Comparison of ENCODE assay signal across 20 cellular contexts in genomic region chr19:49141352-49141751, GRCh38. TPM values are rescaled to one million over a fixed set of nuclear protein-coding genes. Genes with fewer than 3 reads are reported as not detected.
DNase-seq lines count a peak whose midpoint lies in the region; ATAC-seq, FAIRE-seq and TF ChIP-seq lines count a peak whose summit lies in the region.
"Had no signal": no experiment of that assay in that cellular context is flagged by ENCODE, and none has a peak within 500 bp of the region (broad histone marks: within the 10 kb centered on the region; RNA-seq: fewer than 3 reads in every experiment).

No MANE protein-coding gene starts in this region.

- FAIRE-seq in urothelium cell line (lab: Jason Lieb, UNC), result peak; percentile 63
- FAIRE-seq: GM19239, HepG2 had no signal

- POLR2A ChIA-PET in WTC11 (lab: Charles Lee), result no interaction called here

- H3K27me3 Mint-ChIP-seq in natural killer cell treated with Interleukin-12 subunit alpha and Interleukin-12 subunit beta and Interleukin-15 and Interleukin-18, amount 100 ng/mL, for 72 hours, result peaks cover 16 to 21% of the 10 kb centered on the region in 2 donors
- H3K27me3 Mint-ChIP-seq in natural killer cell (ENCODE audit: low read depth in 2 of 2), result peaks cover 8 to 28% of the 10 kb centered on the region in 2 donors
- H3K27me3 Mint-ChIP-seq in WTC11 (ENCODE audit: low read depth), result peaks cover 35% of the 10 kb centered on the region
- H3K27me3 Mint-ChIP-seq in immature natural killer cell (ENCODE audit: low read depth in 3 of 3), result peaks cover 5 to 10% (median 8%) of the 10 kb centered on the region in 3 donors

- H3K36me3 Mint-ChIP-seq in natural killer cell treated with Interleukin-12 subunit alpha and Interleukin-12 subunit beta and Interleukin-15 and Interleukin-18, amount 100 ng/mL, for 72 hours, result no peaks in the 10 kb centered on the region
- H3K36me3 Mint-ChIP-seq in natural killer cell (no peaks in the 10 kb centered on the region), WTC11 (peaks cover 8% of the 10 kb centered on the region), immature natural killer cell (peaks cover 0 to 8% (median 4%) of the 10 kb centered on the region in 3 donors)
- H3K36me3 Mint-ChIP-seq: CD14-positive monocyte had no signal

- H3K4me1 Mint-ChIP-seq in natural killer cell treated with Interleukin-12 subunit alpha and Interleukin-12 subunit beta and Interleukin-15 and Interleukin-18, amount 100 ng/mL, for 72 hours (ENCODE audit: low read depth in 2 of 2), result peaks cover 19% of the 10 kb centered on the region in 2 donors
- H3K4me1 Mint-ChIP-seq in natural killer cell, result peaks cover 16 to 23% of the 10 kb centered on the region in 2 donors
- H3K4me1 Mint-ChIP-seq in WTC11, result peaks cover 21% of the 10 kb centered on the region
- H3K4me1 Mint-ChIP-seq in immature natural killer cell, result peaks cover 16 to 20% of the 10 kb centered on the region in 2 donors

- TF ChIP-seq CTCF in natural killer cell (IDR thresholded peaks at IDR 0.05), result no peak
- TF ChIP-seq CTCF in WTC11 (IDR thresholded peaks at IDR 0.05), result no peak

- H3K9me3 Mint-ChIP-seq in natural killer cell treated with Interleukin-12 subunit alpha and Interleukin-12 subunit beta and Interleukin-15 and Interleukin-18, amount 100 ng/mL, for 72 hours, result no peaks in the 10 kb centered on the region
- H3K9me3 Mint-ChIP-seq in natural killer cell, result no peaks in the 10 kb centered on the region
- H3K9me3 Mint-ChIP-seq in WTC11, result no peaks in the 10 kb centered on the region
- no peaks in the 10 kb centered on the region for H3K9me3 Mint-ChIP-seq in immature natural killer cell

- CTCF ChIA-PET in WTC11 (lab: Charles Lee), result interaction anchor here (2.9 kb wide), 1 partner anchor 58 kb away, joined by 10 read pairs; no protein-coding TSS in a partner anchor

- peak overlapping the region; percentile 2 for H3K4me3 Mint-ChIP-seq in natural killer cell treated with Interleukin-12 subunit alpha and Interleukin-12 subunit beta and Interleukin-15 and Interleukin-18, amount 100 ng/mL, for 72 hours
- H3K4me3 Mint-ChIP-seq in natural killer cell, result no peak overlapping the region
- H3K4me3 Mint-ChIP-seq in WTC11, result peak overlapping the region; percentile 15
- peak overlapping the region in 3 of 5 donors; percentile 2 to 62 (median 13) for H3K4me3 Mint-ChIP-seq in immature natural killer cell

- no peak for DNase-seq in natural killer cell treated with Interleukin-12 subunit alpha and Interleukin-12 subunit beta and Interleukin-15 and Interleukin-18, amount 100 ng/mL, for 72 hours (ENCODE audit: low spot score)
- DNase-seq in natural killer cell (no peak), WTC11 (ENCODE audit: low spot score) (no peak), immature natural killer cell (no peak), urothelium cell line (ENCODE audit: low spot score) (no peak), NOMO-1 (lab: John Stamatoyannopoulos, UW; ENCODE audit: unreplicated experiment in 2 of 2) (no peak), germinal center (ENCODE audit: low spot score) (no peak)
- DNase-seq: DMS53, HCEC 1CT, NCI-H1092, NCI-H1694, NCI-H510A treated with DMSO at 0.1 percent for 48 hours, NCI-H82 had no signal

- no peak overlapping the region for H3K27ac Mint-ChIP-seq in natural killer cell treated with Interleukin-12 subunit alpha and Interleukin-12 subunit beta and Interleukin-15 and Interleukin-18, amount 100 ng/mL, for 72 hours
- H3K27ac Mint-ChIP-seq in natural killer cell, result no peak overlapping the region
- H3K27ac Mint-ChIP-seq in WTC11, result no peak overlapping the region; the same call in 1 of the 2 replicates
- H3K27ac Mint-ChIP-seq in immature natural killer cell, result peak overlapping the region in 3 of 6 donors; percentile 12 to 43 (median 28)

- no peak for ATAC-seq in natural killer cell treated with Interleukin-12 subunit alpha and Interleukin-12 subunit beta and Interleukin-15 and Interleukin-18, amount 100 ng/mL, for 72 hours
- ATAC-seq in natural killer cell, result no peak
- no peak for ATAC-seq in WTC11
- ATAC-seq in GM21737 (IDR thresholded peaks at IDR 0.05; ENCODE audit: unreplicated experiment), result no peak
- ATAC-seq: HepG2 had no signal

- intact Hi-C loops in natural killer cell (cut with micrococcal nuclease), result loop anchor here (10.0 kb wide), 1 partner anchor 147 kb away; the partner anchor contains the start of genes GYS1 and RUVBL2

TF ChIP-seq in WTC11, 78 proteins besides CTCF, POLR2A, EP300 and RAD21 (continues in another document):
- TF ChIP-seq PRRX2 (CRISPR knock-in tag; IDR thresholded peaks at IDR 0.05), result no peak
- TF ChIP-seq HMGXB4 (CRISPR knock-in tag; IDR thresholded peaks at IDR 0.05), result no peak
- no peak for TF ChIP-seq ATF2 (CRISPR knock-in tag; IDR thresholded peaks at IDR 0.05; ENCODE audit: borderline replicate concordance, low read depth)
- no peak for TF ChIP-seq TCF7 (CRISPR knock-in tag; IDR thresholded peaks at IDR 0.05; ENCODE audit: low read depth)
- no peak for TF ChIP-seq TEAD1 (CRISPR knock-in tag; IDR thresholded peaks at IDR 0.05)
- TF ChIP-seq ZNF281 (CRISPR knock-in tag; IDR thresholded peaks at IDR 0.05), result no peak

RNA-seq across cellular contexts. Expression of gene HRC, which starts 13.8 kb away (rescaled TPM):
- not detected for total RNA-seq in natural killer cell treated with Interleukin-12 subunit alpha and Interleukin-12 subunit beta and Interleukin-15 and Interleukin-18, amount 100 ng/mL, for 72 hours
- not detected for total RNA-seq in natural killer cell
- total RNA-seq in WTC11 (2021), result 1.9 to 5.0 TPM (median 4.6 TPM) in 3 replicates
- polyA plus RNA-seq in immature natural killer cell, result not detected
- total RNA-seq: A673, MCF 10A, SJSA1 had no signal
- polyA plus RNA-seq: CD14-positive monocyte had no signal

RNA-seq across cellular contexts. Expression of gene TRPM4, which starts 16.2 kb away (rescaled TPM):
- total RNA-seq in natural killer cell treated with Interleukin-12 subunit alpha and Interleukin-12 subunit beta and Interleukin-15 and Interleukin-18, amount 100 ng/mL, for 72 hours, result not detected
- under 1 TPM in 1 of 3 donors, not detected in 2; 0.20 TPM for total RNA-seq in natural killer cell
- total RNA-seq in WTC11 (2021), result 15.5 to 24.8 TPM (median 23.6 TPM) in 3 replicates
- under 1 TPM in 1 of 3 donors, not detected in 2; 0.17 TPM for polyA plus RNA-seq in immature natural killer cell

RNA-seq across cellular contexts. Expression of gene PPFIA3, which starts 22.0 kb away (rescaled TPM):
- total RNA-seq in natural killer cell treated with Interleukin-12 subunit alpha and Interleukin-12 subunit beta and Interleukin-15 and Interleukin-18, amount 100 ng/mL, for 72 hours, result 10 to 100 TPM in 1 of 2 donors, 1 to 10 TPM in 1; 7.0 to 11.3 TPM
- total RNA-seq in natural killer cell (1 to 10 TPM; 5.3 to 5.5 (median 5.3) TPM), WTC11 (2021) (25.5 to 30.1 TPM (median 27.3 TPM) in 3 replicates)
- under 1 TPM in 2 of 3 donors, not detected in 1; 0.07 to 0.58 TPM for polyA plus RNA-seq in immature natural killer cell
- polyA plus RNA-seq: CD14-positive monocyte had no signal

RNA-seq across cellular contexts. Expression of gene C19orf73, which starts 22.4 kb away (rescaled TPM):
- total RNA-seq in natural killer cell treated with Interleukin-12 subunit alpha and Interleukin-12 subunit beta and Interleukin-15 and Interleukin-18, amount 100 ng/mL, for 72 hours, result 1 to 10 TPM in 1 of 2 donors, under 1 TPM in 1; 0.95 to 2.9 TPM
- 1 to 10 TPM; 2.3 to 2.7 (median 2.7) TPM for total RNA-seq in natural killer cell
- 3.1 to 3.4 TPM (median 3.2 TPM) in 3 replicates for total RNA-seq in WTC11 (2021)
- 1 to 10 TPM; 2.6 to 5.5 (median 3.6) TPM for polyA plus RNA-seq in immature natural killer cell

RNA-seq across cellular contexts. Expression of gene LIN7B, which starts 27.2 kb away (rescaled TPM):
- total RNA-seq in natural killer cell treated with Interleukin-12 subunit alpha and Interleukin-12 subunit beta and Interleukin-15 and Interleukin-18, amount 100 ng/mL, for 72 hours, result 1 to 10 TPM; 6.0 to 6.1 TPM
- 1 to 10 TPM; 6.2 to 8.8 (median 6.5) TPM for total RNA-seq in natural killer cell
- total RNA-seq in WTC11 (2021), result 5.1 to 5.7 TPM (median 5.1 TPM) in 3 replicates
- polyA plus RNA-seq in immature natural killer cell, result 1 to 10 TPM; 3.2 to 6.9 (median 5.6) TPM

Comparison
In these comparisons a context has a peak if more than half of its experiments do, and no peak if none do; other contexts are left out.
1. RNA of gene TRPM4, which starts 16.2 kb away (total RNA-seq): 15.5 to 24.8 TPM in WTC11; 0.20 TPM in natural killer cell and not detected in natural killer cell treated with Interleukin-12 subunit alpha and Interleukin-12 subunit beta and Interleukin-15 and Interleukin-18, amount 100 ng/mL, for 72 hours; every median in the first group is over 10 times any median in the second.